ENCODE assay signal across 1 cellular context in the genomic region with DNA sequence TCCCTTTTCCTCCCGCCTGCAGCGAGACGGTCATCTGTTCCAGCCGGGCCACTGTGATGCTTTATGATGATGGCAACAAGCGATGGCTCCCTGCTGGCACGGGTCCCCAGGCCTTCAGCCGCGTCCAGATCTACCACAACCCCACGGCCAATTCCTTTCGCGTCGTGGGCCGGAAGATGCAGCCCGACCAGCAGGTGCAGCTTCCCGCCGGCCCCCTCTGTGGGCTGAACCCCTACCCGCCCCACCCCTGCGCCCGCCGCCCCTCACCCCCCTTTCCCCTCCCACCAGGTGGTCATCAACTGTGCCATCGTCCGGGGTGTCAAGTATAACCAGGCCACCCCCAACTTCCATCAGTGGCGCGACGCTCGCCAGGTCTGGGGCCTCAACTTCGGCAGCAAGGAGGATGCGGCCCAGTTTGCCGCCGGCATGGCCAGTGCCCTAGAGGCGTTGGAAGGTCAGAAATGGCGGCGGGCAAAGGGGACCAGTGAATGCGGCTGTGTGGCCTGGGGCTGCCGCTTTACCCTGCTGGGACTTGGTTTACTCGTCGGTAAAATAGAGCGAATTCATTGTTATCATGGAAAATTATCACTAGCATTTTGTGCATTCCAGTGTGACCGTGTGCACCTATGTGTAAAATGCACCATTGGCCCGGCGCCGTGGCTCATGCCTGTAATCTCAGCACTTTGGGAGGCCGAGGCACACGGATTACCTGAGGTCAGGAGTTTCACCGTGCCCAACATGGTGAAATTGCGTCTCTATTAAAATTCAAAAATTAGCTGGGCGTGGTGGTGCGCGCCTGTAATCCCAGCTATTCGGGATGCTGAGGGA.
TF ChIP-seq lines count a peak whose summit lies in the region.

No MANE protein-coding gene starts in this region.

TF ChIP-seq in A549, 52 proteins besides CTCF, POLR2A, EP300 and RAD21:
- TF ChIP-seq FOSB (CRISPR knock-in tag; IDR thresholded peaks at IDR 0.05) (no peak), MAFK (IDR thresholded peaks at IDR 0.05; ENCODE audit: partially characterized antibody) (no peak), PHF8 (IDR thresholded peaks at IDR 0.05; ENCODE audit: borderline replicate concordance, low read depth) (no peak), NR3C1 (IDR thresholded peaks at IDR 0.05) (no peak), CBX8 (IDR thresholded peaks at IDR 0.05) (no peak), ESRRA (IDR thresholded peaks at IDR 0.05; ENCODE audit: borderline replicate concordance, low read length) (no peak), RNF2 (IDR thresholded peaks at IDR 0.05; ENCODE audit: borderline replicate concordance, low read depth) (no peak), NFE2L2 (conservative IDR thresholded peaks at IDR 0.05; ENCODE audit: low read length) (no peak), JUN (IDR thresholded peaks at IDR 0.05) (no peak), POLR2AphosphoS2 (conservative IDR thresholded peaks at IDR 0.05; ENCODE audit: low read length) (no peak), TP53 (CRISPR knock-in tag; IDR thresholded peaks at IDR 0.05) (no peak), USF2 (IDR thresholded peaks at IDR 0.05) (no peak), CHD4 (IDR thresholded peaks at IDR 0.05; ENCODE audit: borderline replicate concordance) (no peak), HEYL (CRISPR knock-in tag; IDR thresholded peaks at IDR 0.05) (no peak), MAZ (IDR thresholded peaks at IDR 0.05; ENCODE audit: borderline replicate concordance, low read depth, low read length) (no peak)
TF ChIP-seq in A549: peak in this region for 0.
